ENCODE assay signal across 14 cellular contexts in genomic region chr6:1395941-1396908, GRCh38. TPM values are rescaled to one million over a fixed set of nuclear protein-coding genes. Genes with fewer than 3 reads are reported as not detected.
DNase-seq lines count a peak whose midpoint lies in the region; ATAC-seq and TF ChIP-seq lines count a peak whose summit lies in the region.
"Had no signal": no experiment of that assay in that cellular context is flagged by ENCODE, and none has a peak within 500 bp of the region (broad histone marks: within the 10 kb centered on the region; RNA-seq: fewer than 3 reads in every experiment).

No MANE protein-coding gene starts in this region.

- H3K9me3 Mint-ChIP-seq in type B pancreatic cell: no peaks in the 10 kb centered on the region
- H3K9me3 Mint-ChIP-seq: activated CD4-positive, alpha-beta memory T cell treated with anti-CD3 and anti-CD28 coated beads for 36 hours had no signal

- peak overlapping the region; percentile 32 for H3K27ac Mint-ChIP-seq in type B pancreatic cell
- H3K27ac Mint-ChIP-seq: activated CD4-positive, alpha-beta memory T cell treated with anti-CD3 and anti-CD28 coated beads for 36 hours had no signal

- H3K27me3 ChIP-seq in mucosa of rectum (ENCODE audit: control insufficient read depth in 2 of 2, insufficient read depth in 2 of 2, low read length in 2 of 2) (peaks cover 25 to 50% of the 10 kb centered on the region in 2 donors), breast epithelium (peaks cover 0 to 68% of the 10 kb centered on the region in 2 donors)

- H3K4me3 ChIP-seq in mucosa of rectum (ENCODE audit: low read length in 2 of 2): no peak overlapping the region
- H3K4me3 ChIP-seq in breast epithelium: no peak overlapping the region
- H3K4me3 ChIP-seq: thoracic aorta had no signal

- H3K4me3 Mint-ChIP-seq in type B pancreatic cell: peak overlapping the region; percentile 61

- H3K9me3 ChIP-seq in mucosa of rectum (ENCODE audit: control insufficient read depth in 2 of 2, low read length in 2 of 2) (no peaks in the 10 kb centered on the region), breast epithelium (no peaks in the 10 kb centered on the region)
- H3K9me3 ChIP-seq: thoracic aorta had no signal

- peaks cover 25% of the 10 kb centered on the region for H3K4me1 Mint-ChIP-seq in type B pancreatic cell (ENCODE audit: unreplicated experiment)

- TF ChIP-seq POLR2A in breast epithelium (IDR thresholded peaks at IDR 0.05): no peak

- peaks cover 4% of the 10 kb centered on the region for H3K36me3 Mint-ChIP-seq in type B pancreatic cell
- H3K36me3 Mint-ChIP-seq: activated CD4-positive, alpha-beta memory T cell treated with anti-CD3 and anti-CD28 coated beads for 36 hours had no signal

- no peak for ATAC-seq in GM21737 (IDR thresholded peaks at IDR 0.05; ENCODE audit: unreplicated experiment)

- H3K36me3 ChIP-seq in mucosa of rectum (ENCODE audit: control insufficient read depth in 2 of 2, insufficient read depth in 2 of 2, low read length in 2 of 2) (no peaks in the 10 kb centered on the region), breast epithelium (no peaks in the 10 kb centered on the region)
- H3K36me3 ChIP-seq: thoracic aorta had no signal

- peak overlapping the region in 1 of 2 donors; percentile 39 for H3K9ac ChIP-seq in mucosa of rectum (ENCODE audit: low read depth in 1 of 2, low read length in 2 of 2)

- intact Hi-C loops in breast epithelium (cut with DNase I; ENCODE audit: low total_unique reads): loop anchor here (5.0 kb wide), 1 partner anchor 599 kb away; no protein-coding TSS in a partner anchor

- peak; percentile 42 for DNase-seq in activated CD8-positive, alpha-beta memory T cell treated with anti-CD3 and anti-CD28 coated beads, Interleukin-2, amount 50 U/mL, for 48 hours
- DNase-seq in activated CD8-positive, alpha-beta memory T cell treated with anti-CD3 and anti-CD28 coated beads, Interleukin-2, amount 50 U/mL, for 4 hours: no peak
- DNase-seq in type B pancreatic cell (ENCODE audit: extremely low spot score, unreplicated experiment) (no peak), amniotic stem cell (lab: John Stamatoyannopoulos, UW) (no peak), breast epithelium (ENCODE audit: low spot score in 2 of 2) (no peak)
- DNase-seq: NCI-H2107 had no signal

- TF ChIP-seq CTCF in type B pancreatic cell (conservative IDR thresholded peaks at IDR 0.05) (no peak), breast epithelium (IDR thresholded peaks at IDR 0.05) (no peak)

- H3K27ac ChIP-seq in cingulate gyrus (ENCODE audit: low read depth, low read length): peak overlapping the region; percentile 10
- H3K27ac ChIP-seq in mucosa of rectum (ENCODE audit: low read depth in 2 of 2, low read length in 2 of 2): peak overlapping the region; percentile 45 to 71
- no peak overlapping the region for H3K27ac ChIP-seq in breast epithelium
- H3K27ac ChIP-seq: 22Rv1, C4-2B, thoracic aorta, VCaP had no signal

- peaks cover 91% of the 10 kb centered on the region for H3K27me3 Mint-ChIP-seq in type B pancreatic cell

- no peaks in the 10 kb centered on the region for H3K4me1 ChIP-seq in mucosa of rectum (ENCODE audit: control insufficient read depth in 2 of 2, insufficient read depth in 2 of 2, low read length in 2 of 2)
- no peaks in the 10 kb centered on the region for H3K4me1 ChIP-seq in breast epithelium

RNA-seq across cellular contexts. Expression of gene FOXF2, which starts 6.8 kb away (rescaled TPM):
- total RNA-seq in type B pancreatic cell (ENCODE audit: low replicate concordance) (2.1 and 8.1 TPM in 2 replicates), breast epithelium (1 to 10 TPM in 2 of 3 donors, under 1 TPM in 1; 0.73 to 4.9 (median 1.6) TPM)
- total RNA-seq: activated CD4-positive, alpha-beta memory T cell treated with anti-CD3 and anti-CD28 coated beads for 36 hours had no signal

Comparison
In these comparisons a context has a peak if more than half of its experiments do, and no peak if none do; other contexts are left out.
1. H3K27ac ChIP-seq: peak in cingulate gyrus (single experiment) and mucosa of rectum (2 of 2); none in breast epithelium (0 of 2).